12 cellular contexts compared by ENCODE assay signal in genomic region chr20:32764000-32764960, GRCh38. TPM values are rescaled to one million over a fixed set of nuclear protein-coding genes. Genes with fewer than 3 reads are reported as not detected.
A peak's percentile ranks its signal among the peaks of the same experiment; 100 is the strongest.
DNase-seq lines count a peak whose midpoint lies in the region; ATAC-seq and TF ChIP-seq lines count a peak whose summit lies in the region.
"Had no signal": no experiment of that assay in that cellular context is flagged by ENCODE, and none has a peak within 500 bp of the region (broad histone marks: within the 10 kb centered on the region; RNA-seq: fewer than 3 reads in every experiment).

No MANE protein-coding gene starts in this region.

- H3K27me3 Mint-ChIP-seq in CD4-positive, alpha-beta memory T cell = no peaks in the 10 kb centered on the region
- H3K27me3 Mint-ChIP-seq in H9 (ENCODE audit: low read depth) (0 out of 2 replicates have a peak, but pooled peaks cover 2% of the 10 kb centered on the region), mesothelial cell of epicardium (ENCODE audit: low read depth) (no peaks in the 10 kb centered on the region)
- H3K27me3 Mint-ChIP-seq in activated T-helper 2 cell treated with anti-CD3 and anti-CD28 coated beads, Interferon-gamma antibody, Interleukin-2, Interleukin-4, amounts not matched to agents 10 μg/mL and 5 μg/mL and 100 μg/mL, durations not matched to agents 14 hours and 24 hours and 36 hours (ENCODE audit: low read depth) = peaks cover 8% of the 10 kb centered on the region

- H3K4ac ChIP-seq in H9 (ENCODE audit: low read depth, low read length) = no peak overlapping the region

- no peak overlapping the region for H2BK5ac ChIP-seq in H9 (ENCODE audit: insufficient read length, low read length)

- H3K36me3 ChIP-seq in CD4-positive, alpha-beta memory T cell (ENCODE audit: insufficient read depth, low read length) = no peaks in the 10 kb centered on the region
- H3K36me3 ChIP-seq: WERI-Rb-1 had no signal

- peaks cover 9 to 21% (median 13%) of the 10 kb centered on the region in 4 donors for H3K4me1 Mint-ChIP-seq in CD4-positive, alpha-beta memory T cell
- peaks cover 46 to 54% of the 10 kb centered on the region in 2 experiments for H3K4me1 Mint-ChIP-seq in H9
- peaks cover 11% of the 10 kb centered on the region for H3K4me1 Mint-ChIP-seq in activated T-helper 2 cell treated with anti-CD3 and anti-CD28 coated beads, Interferon-gamma antibody, Interleukin-2, Interleukin-4, amounts not matched to agents 10 μg/mL and 5 μg/mL and 100 μg/mL, durations not matched to agents 14 hours and 24 hours and 36 hours (ENCODE audit: low read depth)
- peaks cover 18% of the 10 kb centered on the region for H3K4me1 Mint-ChIP-seq in mesothelial cell of epicardium

- no peak overlapping the region for H4K91ac ChIP-seq in H9 (ENCODE audit: insufficient read length, low read depth, low read length)

- H3K4me1 ChIP-seq in CD4-positive, alpha-beta memory T cell (ENCODE audit: insufficient read depth, low read length) = peaks cover 18% of the 10 kb centered on the region
- H3K4me1 ChIP-seq in H9 (ENCODE audit: insufficient read depth, low read length) = peaks cover 6% of the 10 kb centered on the region; the same call in 1 of the 2 replicates

- peaks cover 62% of the 10 kb centered on the region for H3K79me2 ChIP-seq in H9 (ENCODE audit: insufficient read depth, low read length)

- H3K9ac ChIP-seq in H9 (ENCODE audit: extremely low read depth, insufficient read length, low read length) = peak overlapping the region; percentile 76

- H3K27ac ChIP-seq in CD4-positive, alpha-beta memory T cell (ENCODE audit: low read depth, low read length) = no peak overlapping the region
- no peak overlapping the region for H3K27ac ChIP-seq in H9 (ENCODE audit: insufficient read length, low read depth, low read length)
- H3K27ac ChIP-seq: WERI-Rb-1 had no signal

- no peak overlapping the region for H3K18ac ChIP-seq in H9 (ENCODE audit: insufficient read length, low read depth, low read length)

- H4K5ac ChIP-seq in H9 (ENCODE audit: insufficient read length, low read depth, low read length) = no peak overlapping the region

- H3K9me3 Mint-ChIP-seq in CD4-positive, alpha-beta memory T cell = no peaks in the 10 kb centered on the region
- H3K9me3 Mint-ChIP-seq in H9 (no peaks in the 10 kb centered on the region; a peak in 1 of 5 replicates), mesothelial cell of epicardium (no peaks in the 10 kb centered on the region)
- H3K9me3 Mint-ChIP-seq in activated T-helper 2 cell treated with anti-CD3 and anti-CD28 coated beads, Interferon-gamma antibody, Interleukin-2, Interleukin-4, amounts not matched to agents 10 μg/mL and 5 μg/mL and 100 μg/mL, durations not matched to agents 14 hours and 24 hours and 36 hours = no peaks in the 10 kb centered on the region

- H4K8ac ChIP-seq in H9 (replicated peaks; ENCODE audit: insufficient read length, low read depth, low read length) = no peak overlapping the region

- H3K4me2 ChIP-seq in H9 (ENCODE audit: insufficient read depth, insufficient read length, low read length) = peak overlapping the region; percentile 79

- no peaks in the 10 kb centered on the region for H3K36me3 Mint-ChIP-seq in CD4-positive, alpha-beta memory T cell
- H3K36me3 Mint-ChIP-seq in H9 (ENCODE audit: insufficient read depth in 1 of 3, low read depth in 3 of 3) = peaks cover 44 to 61% (median 49%) of the 10 kb centered on the region in 3 experiments
- no peaks in the 10 kb centered on the region for H3K36me3 Mint-ChIP-seq in activated T-helper 2 cell treated with anti-CD3 and anti-CD28 coated beads, Interferon-gamma antibody, Interleukin-2, Interleukin-4, amounts not matched to agents 10 μg/mL and 5 μg/mL and 100 μg/mL, durations not matched to agents 14 hours and 24 hours and 36 hours (ENCODE audit: low read depth)
- no peaks in the 10 kb centered on the region for H3K36me3 Mint-ChIP-seq in mesothelial cell of epicardium

- H2AK5ac ChIP-seq in H9 (ENCODE audit: insufficient read length, low read length) = no peak overlapping the region

- H4K20me1 ChIP-seq in H9 (ENCODE audit: control insufficient read depth, insufficient read depth, insufficient read length) = peaks cover 6% of the 10 kb centered on the region

- peaks cover 23% of the 10 kb centered on the region for H3K23me2 ChIP-seq in H9 (ENCODE audit: insufficient read length, low read depth, low read length, poor library complexity, severe bottlenecking)

- no peaks in the 10 kb centered on the region for H3K9me3 ChIP-seq in CD4-positive, alpha-beta memory T cell (ENCODE audit: control insufficient read depth in 1 of 2, low read length in 2 of 2)
- H3K9me3 ChIP-seq in H9 (ENCODE audit: control insufficient read depth, low read depth, low read length) = no peaks in the 10 kb centered on the region

- no peak for TF ChIP-seq CTCF in H9 (conservative IDR thresholded peaks at IDR 0.05)
- TF ChIP-seq CTCF in mesothelial cell of epicardium (IDR thresholded peaks at IDR 0.05; ENCODE audit: unreplicated experiment) = no peak

- DNase-seq in CD4-positive, alpha-beta memory T cell = no peak
- DNase-seq in H9 (peak; percentile 92), mesothelial cell of epicardium (ENCODE audit: low spot score in 2 of 2, unreplicated experiment in 2 of 2) (no peak), SIG-M5 (lab: John Stamatoyannopoulos, UW) (no peak)
- no peak for DNase-seq in activated T-helper 2 cell treated with anti-CD3 and anti-CD28 coated beads, Interferon-gamma antibody, Interleukin-2, Interleukin-4, amounts not matched to agents 10 μg/mL and 5 μg/mL and 100 μg/mL, durations not matched to agents 14 hours and 24 hours and 36 hours (ENCODE audit: low spot score)
- DNase-seq in stimulated activated CD4-positive, alpha-beta T cell treated with anti-CD3 and anti-CD28 coated beads, Interleukin-1b, Interleukin-23, amount 100 ng/mL, for 48 hours = no peak
- DNase-seq: amniotic stem cell, GF-D8, NCI-H82, WERI-Rb-1 had no signal

- POLR2A ChIA-PET in CD4-positive, alpha-beta memory T cell (lab: Charles Lee; ENCODE audit: partially characterized antibody) = interaction anchor here (0.7 to 2.7 kb wide), 3 partner anchors 12 to 56 kb away, joined by 3 to 34 read pairs (median 3); partner anchors contain the start of genes COMMD7 and MAPRE1

- peak overlapping the region; percentile 2 to 76 (median 48) for H3K4me3 Mint-ChIP-seq in CD4-positive, alpha-beta memory T cell
- H3K4me3 Mint-ChIP-seq in H9 (peak overlapping the region; percentile 99), mesothelial cell of epicardium (peak overlapping the region; percentile 90)
- H3K4me3 Mint-ChIP-seq in activated T-helper 2 cell treated with anti-CD3 and anti-CD28 coated beads, Interferon-gamma antibody, Interleukin-2, Interleukin-4, amounts not matched to agents 10 μg/mL and 5 μg/mL and 100 μg/mL, durations not matched to agents 14 hours and 24 hours and 36 hours (ENCODE audit: low read depth) = peak overlapping the region; percentile 45

- no peak overlapping the region for H2BK12ac ChIP-seq in H9 (ENCODE audit: insufficient read length, low read depth, low read length)

- H2BK20ac ChIP-seq in H9 (ENCODE audit: low read depth, low read length, poor library complexity, severe bottlenecking) = no peak overlapping the region

- whole genome bisulfite sequencing in H9 (ENCODE audit: extremely low coverage, insufficient read length, low lambda C conversion rate) = no CpG with 5 or more reads among the region's 17 CpGs

- H2BK15ac ChIP-seq in H9 (ENCODE audit: low read depth, low read length) = no peak overlapping the region

- no peak overlapping the region for H3K56ac ChIP-seq in H9 (ENCODE audit: insufficient read length, low read depth, low read length)

- no peak overlapping the region for H3K14ac ChIP-seq in H9 (ENCODE audit: insufficient read depth, low read length)

- no peak overlapping the region for H3K23ac ChIP-seq in H9 (ENCODE audit: insufficient read length, low read depth, low read length)

- H3K27ac Mint-ChIP-seq in CD4-positive, alpha-beta memory T cell = peak overlapping the region in 2 of 7 donors; percentile 9 to 16
- peak overlapping the region; percentile 96 to 99 (median 98) for H3K27ac Mint-ChIP-seq in H9
- H3K27ac Mint-ChIP-seq in activated T-helper 2 cell treated with anti-CD3 and anti-CD28 coated beads, Interferon-gamma antibody, Interleukin-2, Interleukin-4, amounts not matched to agents 10 μg/mL and 5 μg/mL and 100 μg/mL, durations not matched to agents 14 hours and 24 hours and 36 hours = no peak overlapping the region
- H3K27ac Mint-ChIP-seq in mesothelial cell of epicardium = no peak overlapping the region

- no peaks in the 10 kb centered on the region for H3K27me3 ChIP-seq in CD4-positive, alpha-beta memory T cell (ENCODE audit: insufficient read depth, low read length)
- no peaks in the 10 kb centered on the region for H3K27me3 ChIP-seq in H9 (ENCODE audit: insufficient read depth, low read length)

- no peak overlapping the region for H2AFZ ChIP-seq in H9 (ENCODE audit: low read length)

- ATAC-seq in HG03139 (IDR thresholded peaks at IDR 0.05; ENCODE audit: unreplicated experiment) (no peak), GM19328 (IDR thresholded peaks at IDR 0.05; ENCODE audit: unreplicated experiment) (no peak)

- CTCF ChIA-PET in CD4-positive, alpha-beta memory T cell (lab: Charles Lee; ENCODE audit: partially characterized antibody) = interaction anchor here (4.8 kb wide), 1 partner anchor 13 kb away, joined by 46 read pairs; no protein-coding TSS in a partner anchor

- no peaks in the 10 kb centered on the region for H3K79me1 ChIP-seq in H9 (ENCODE audit: insufficient read depth, low read depth, low read length, poor library complexity, severe bottlenecking)

- H3K4me3 ChIP-seq in CD4-positive, alpha-beta memory T cell (ENCODE audit: low read length in 2 of 2) = no peak overlapping the region

- intact Hi-C loops in CD4-positive, alpha-beta memory T cell (cut with micrococcal nuclease) = no loop called here
- intact Hi-C loops in activated T-helper 2 cell treated with anti-CD3 and anti-CD28 coated beads, Interferon-gamma antibody, Interleukin-2, Interleukin-4, amounts not matched to agents 10 μg/mL and 5 μg/mL and 100 μg/mL, durations not matched to agents 14 hours and 24 hours and 36 hours (cut with micrococcal nuclease) = loop anchor here (2.0 kb wide), 1 partner anchor 13 kb away; no protein-coding TSS in a partner anchor

- H2BK120ac ChIP-seq in H9 (ENCODE audit: low read depth, low read length, poor library complexity, severe bottlenecking) = no peak overlapping the region

- no peak overlapping the region for H3T11ph ChIP-seq in H9 (ENCODE audit: low read length)

RNA-seq across cellular contexts. Expression of gene DNMT3B, which starts 2.1 kb away (rescaled TPM):
- under 1 TPM; 0.38 to 0.47 TPM for total RNA-seq in CD4-positive, alpha-beta memory T cell
- under 1 TPM in 1 of 2 donors, not detected in 1; 0.16 TPM for polyA plus RNA-seq in CD4-positive, alpha-beta memory T cell
- total RNA-seq in H9 (2021) (980 and 996 TPM in 2 replicates), mesothelial cell of epicardium (7.5 to 8.5 TPM (median 8.5 TPM) in 3 replicates)
- 2.8 and 3.4 TPM in 2 replicates for total RNA-seq in activated T-helper 2 cell treated with anti-CD3 and anti-CD28 coated beads, Interferon-gamma antibody, Interleukin-2, Interleukin-4, amounts not matched to agents 10 μg/mL and 5 μg/mL and 100 μg/mL, durations not matched to agents 14 hours and 24 hours and 36 hours

RNA-seq across cellular contexts. Expression of gene COMMD7, which starts 21.0 kb away (rescaled TPM):
- total RNA-seq in CD4-positive, alpha-beta memory T cell = 10 to 100 TPM; 29.6 to 29.7 TPM
- polyA plus RNA-seq in CD4-positive, alpha-beta memory T cell = 100 to 1,000 TPM; 105 to 154 TPM
- total RNA-seq in H9 (2021) = 65.0 and 66.1 TPM in 2 replicates
- total RNA-seq in activated T-helper 2 cell treated with anti-CD3 and anti-CD28 coated beads, Interferon-gamma antibody, Interleukin-2, Interleukin-4, amounts not matched to agents 10 μg/mL and 5 μg/mL and 100 μg/mL, durations not matched to agents 14 hours and 24 hours and 36 hours = 55.7 and 56.5 TPM in 2 replicates
- 36.3 to 40.8 TPM (median 39.2 TPM) in 3 replicates for total RNA-seq in mesothelial cell of epicardium

RNA-seq across cellular contexts. Expression of gene MAPRE1, which starts 55.5 kb away (rescaled TPM):
- total RNA-seq in CD4-positive, alpha-beta memory T cell = 10 to 100 TPM; 78.1 to 78.6 TPM
- 100 to 1,000 TPM in 1 of 2 donors, 10 to 100 TPM in 1; 95.9 to 140 TPM for polyA plus RNA-seq in CD4-positive, alpha-beta memory T cell
- 286 and 289 TPM in 2 replicates for total RNA-seq in H9 (2021)
- 143 and 149 TPM in 2 replicates for total RNA-seq in activated T-helper 2 cell treated with anti-CD3 and anti-CD28 coated beads, Interferon-gamma antibody, Interleukin-2, Interleukin-4, amounts not matched to agents 10 μg/mL and 5 μg/mL and 100 μg/mL, durations not matched to agents 14 hours and 24 hours and 36 hours
- 114 to 119 TPM (median 114 TPM) in 3 replicates for total RNA-seq in mesothelial cell of epicardium

Comparison
In these comparisons a context has a peak if more than half of its experiments do, and no peak if none do; other contexts are left out.
1. H3K27ac Mint-ChIP-seq: peak in H9 (3 of 3); none in activated T-helper 2 cell treated with anti-CD3 and anti-CD28 coated beads, Interferon-gamma antibody, Interleukin-2, Interleukin-4, amounts not matched to agents 10 μg/mL and 5 μg/mL and 100 μg/mL, durations not matched to agents 14 hours and 24 hours and 36 hours (single experiment) and mesothelial cell of epicardium (single experiment).
2. H3K4me3 Mint-ChIP-seq: peak in every context shown above with its lines; median percentile 99 in H9; 90 in mesothelial cell of epicardium; 48 in CD4-positive, alpha-beta memory T cell; 45 in activated T-helper 2 cell treated with anti-CD3 and anti-CD28 coated beads, Interferon-gamma antibody, Interleukin-2, Interleukin-4, amounts not matched to agents 10 μg/mL and 5 μg/mL and 100 μg/mL, durations not matched to agents 14 hours and 24 hours and 36 hours.
3. RNA of gene DNMT3B, which starts 2.1 kb away (total RNA-seq): 980 to 996 TPM in H9; 7.5 to 8.5 TPM in mesothelial cell of epicardium, 2.8 to 3.4 TPM in activated T-helper 2 cell treated with anti-CD3 and anti-CD28 coated beads, Interferon-gamma antibody, Interleukin-2, Interleukin-4, amounts not matched to agents 10 μg/mL and 5 μg/mL and 100 μg/mL, durations not matched to agents 14 hours and 24 hours and 36 hours and 0.38 to 0.47 TPM in CD4-positive, alpha-beta memory T cell; every median in the first group is over 100 times any median in the second.